Comparison of ENCODE assay signal across 1 cellular context in genomic region chr15:95610945-95611344, GRCh38.
TF ChIP-seq lines count a peak whose summit lies in the region.

No MANE protein-coding gene starts in this region.

TF ChIP-seq in IMR-90, 13 proteins besides CTCF, POLR2A, EP300 and RAD21:
- TF ChIP-seq, protein P1, sequence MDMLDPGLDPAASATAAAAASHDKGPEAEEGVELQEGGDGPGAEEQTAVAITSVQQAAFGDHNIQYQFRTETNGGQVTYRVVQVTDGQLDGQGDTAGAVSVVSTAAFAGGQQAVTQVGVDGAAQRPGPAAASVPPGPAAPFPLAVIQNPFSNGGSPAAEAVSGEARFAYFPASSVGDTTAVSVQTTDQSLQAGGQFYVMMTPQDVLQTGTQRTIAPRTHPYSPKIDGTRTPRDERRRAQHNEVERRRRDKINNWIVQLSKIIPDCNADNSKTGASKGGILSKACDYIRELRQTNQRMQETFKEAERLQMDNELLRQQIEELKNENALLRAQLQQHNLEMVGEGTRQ (IDR thresholded peaks at IDR 0.05; ENCODE audit: low read depth, low read length): no peak
